In the genomic region with DNA sequence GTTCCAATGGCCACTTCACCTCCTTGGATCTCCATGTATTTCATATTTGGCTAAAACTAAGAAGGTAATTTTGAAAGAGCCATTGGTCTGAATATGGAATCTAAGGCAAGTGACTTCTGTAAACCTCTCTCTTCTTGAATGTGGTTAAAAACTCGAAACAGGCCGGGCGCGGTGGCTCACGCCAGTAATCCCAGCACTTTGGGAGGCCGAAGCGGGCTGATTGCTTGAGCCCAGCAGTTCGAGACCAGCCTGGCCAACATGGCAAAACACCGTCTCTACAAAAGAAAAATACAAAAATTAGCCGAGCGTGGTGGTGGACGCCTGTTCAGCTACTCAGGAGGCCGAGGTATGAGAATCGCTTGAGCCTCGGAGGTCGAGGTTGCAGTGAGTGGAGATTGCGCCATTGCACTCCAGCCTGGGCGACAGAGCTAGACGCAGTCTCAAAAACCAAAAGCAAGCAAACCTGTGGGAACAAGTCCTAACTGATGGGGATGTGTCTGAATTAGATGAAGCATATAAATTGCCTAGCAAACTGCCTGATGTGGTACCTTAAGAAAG, we compare ENCODE assay signal across 8 cellular contexts. TPM values are rescaled to one million over a fixed set of nuclear protein-coding genes. Genes with fewer than 3 reads are reported as not detected.
A peak's percentile ranks its signal among the peaks of the same experiment; 100 is the strongest.
DNase-seq lines count a peak whose midpoint lies in the region; ATAC-seq and TF ChIP-seq lines count a peak whose summit lies in the region.

No MANE protein-coding gene starts in this region.

- peaks cover 7% of the 10 kb centered on the region for H3K36me3 Mint-ChIP-seq in T-helper 2 cell treated with Interferon-gamma antibody and Interleukin-4, amounts not matched to agents 5 μg/mL and 100 μg/mL, for 36 hours (ENCODE audit: low read depth)
- H3K36me3 Mint-ChIP-seq in activated T-helper 17 cell treated with anti-CD3 and anti-CD28 coated beads, Interleukin-2, amount 50 U/mL, for 72 hours (ENCODE audit: low read depth), result peaks cover 14% of the 10 kb centered on the region
- no peaks in the 10 kb centered on the region for H3K36me3 Mint-ChIP-seq in immature natural killer cell

- no peaks in the 10 kb centered on the region for H3K27me3 Mint-ChIP-seq in T-helper 2 cell treated with Interferon-gamma antibody and Interleukin-4, amounts not matched to agents 5 μg/mL and 100 μg/mL, for 36 hours (ENCODE audit: low read depth)
- no peaks in the 10 kb centered on the region for H3K27me3 Mint-ChIP-seq in activated T-helper 17 cell treated with anti-CD3 and anti-CD28 coated beads, Interleukin-2, amount 50 U/mL, for 72 hours
- H3K27me3 Mint-ChIP-seq in immature natural killer cell (ENCODE audit: low read depth in 3 of 3), result peaks cover 5 to 20% (median 6%) of the 10 kb centered on the region in 3 donors

- WGBS in stomach, 5 donors, result 94 to 97% (median 96%) methylated on average over 19 of the region's 19 CpGs

- peak overlapping the region in 3 of 5 donors; percentile 91 to 99 (median 99) for H3K27ac ChIP-seq in stomach

- TF ChIP-seq EP300 in stomach (IDR thresholded peaks at IDR 0.05), result no peak

- ATAC-seq in activated T-helper 17 cell treated with anti-CD3 and anti-CD28 coated beads, Interleukin-2, amount 50 U/mL, for 72 hours (replicated peaks), result no peak
- ATAC-seq in left colon, result no peak
- no peak for ATAC-seq in HG03175 (IDR thresholded peaks at IDR 0.05; ENCODE audit: unreplicated experiment)
- no peak for ATAC-seq in GM21526 (IDR thresholded peaks at IDR 0.05; ENCODE audit: low FRiP score, unreplicated experiment)

- H3K27me3 ChIP-seq in stomach, result no peaks in the 10 kb centered on the region

- H3K4me1 ChIP-seq in stomach, result peaks cover 16 to 31% (median 20%) of the 10 kb centered on the region in 4 donors

- H3K4me3 Mint-ChIP-seq in T-helper 2 cell treated with Interferon-gamma antibody and Interleukin-4, amounts not matched to agents 5 μg/mL and 100 μg/mL, for 36 hours, result peak overlapping the region; percentile 97
- H3K4me3 Mint-ChIP-seq in activated T-helper 17 cell treated with anti-CD3 and anti-CD28 coated beads, Interleukin-2, amount 50 U/mL, for 72 hours, result peak overlapping the region; percentile 95
- H3K4me3 Mint-ChIP-seq in immature natural killer cell, result peak overlapping the region; percentile 54 to 96 (median 92)

- H3K9me3 Mint-ChIP-seq in T-helper 2 cell treated with Interferon-gamma antibody and Interleukin-4, amounts not matched to agents 5 μg/mL and 100 μg/mL, for 36 hours, result no peaks in the 10 kb centered on the region
- no peaks in the 10 kb centered on the region for H3K9me3 Mint-ChIP-seq in activated T-helper 17 cell treated with anti-CD3 and anti-CD28 coated beads, Interleukin-2, amount 50 U/mL, for 72 hours
- no peaks in the 10 kb centered on the region for H3K9me3 Mint-ChIP-seq in immature natural killer cell

- intact Hi-C loops in stomach (cut with DNase I; ENCODE audit: low total_unique reads), result no loop called here
- intact Hi-C loops in left colon (cut with DNase I, micrococcal nuclease), result no loop called here

- no peaks in the 10 kb centered on the region for H3K9me3 ChIP-seq in stomach

- no peak for TF ChIP-seq CTCF in stomach (IDR thresholded peaks at IDR 0.05)

- no peak for TF ChIP-seq POLR2A in stomach (IDR thresholded peaks at IDR 0.05)

- no peaks in the 10 kb centered on the region for H3K36me3 ChIP-seq in stomach

- no peak for DNase-seq in T-helper 2 cell treated with Interferon-gamma antibody and Interleukin-4, amounts not matched to agents 5 μg/mL and 100 μg/mL, for 36 hours (ENCODE audit: low spot score)
- DNase-seq in T-helper 2 cell (no peak), immature natural killer cell (no peak), stomach (no peak), left colon (no peak)

- H3K4me3 ChIP-seq in stomach, result peak overlapping the region in 3 of 4 donors; percentile 69 to 99 (median 98)

- peaks cover 20% of the 10 kb centered on the region for H3K4me1 Mint-ChIP-seq in T-helper 2 cell treated with Interferon-gamma antibody and Interleukin-4, amounts not matched to agents 5 μg/mL and 100 μg/mL, for 36 hours (ENCODE audit: low read depth)
- H3K4me1 Mint-ChIP-seq in activated T-helper 17 cell treated with anti-CD3 and anti-CD28 coated beads, Interleukin-2, amount 50 U/mL, for 72 hours, result peaks cover 22% of the 10 kb centered on the region
- peaks cover 12 to 30% of the 10 kb centered on the region in 2 donors for H3K4me1 Mint-ChIP-seq in immature natural killer cell

- H3K27ac Mint-ChIP-seq in T-helper 2 cell treated with Interferon-gamma antibody and Interleukin-4, amounts not matched to agents 5 μg/mL and 100 μg/mL, for 36 hours, result peak overlapping the region; percentile 97
- peak overlapping the region; percentile 96 for H3K27ac Mint-ChIP-seq in activated T-helper 17 cell treated with anti-CD3 and anti-CD28 coated beads, Interleukin-2, amount 50 U/mL, for 72 hours
- peak overlapping the region; percentile 62 to 99 (median 96) for H3K27ac Mint-ChIP-seq in immature natural killer cell

RNA-seq across cellular contexts. Expression of a gene that starts 2.2 kb away (rescaled TPM):
- total RNA-seq in activated T-helper 17 cell treated with anti-CD3 and anti-CD28 coated beads, Interleukin-2, amount 50 U/mL, for 72 hours, result 1 to 10 TPM; 6.7 to 9.4 TPM
- polyA plus RNA-seq in immature natural killer cell (1 to 10 TPM; 5.6 to 9.5 (median 5.8) TPM), stomach (10 to 100 TPM in 1 of 3 donors, 1 to 10 TPM in 2; 4.9 to 21.4 (median 7.9) TPM)
- total RNA-seq in stomach (10 to 100 TPM; 13.2 to 25.9 (median 17.1) TPM), left colon (10 to 100 TPM; 14.6 to 17.9 TPM)
